In the genomic region with DNA sequence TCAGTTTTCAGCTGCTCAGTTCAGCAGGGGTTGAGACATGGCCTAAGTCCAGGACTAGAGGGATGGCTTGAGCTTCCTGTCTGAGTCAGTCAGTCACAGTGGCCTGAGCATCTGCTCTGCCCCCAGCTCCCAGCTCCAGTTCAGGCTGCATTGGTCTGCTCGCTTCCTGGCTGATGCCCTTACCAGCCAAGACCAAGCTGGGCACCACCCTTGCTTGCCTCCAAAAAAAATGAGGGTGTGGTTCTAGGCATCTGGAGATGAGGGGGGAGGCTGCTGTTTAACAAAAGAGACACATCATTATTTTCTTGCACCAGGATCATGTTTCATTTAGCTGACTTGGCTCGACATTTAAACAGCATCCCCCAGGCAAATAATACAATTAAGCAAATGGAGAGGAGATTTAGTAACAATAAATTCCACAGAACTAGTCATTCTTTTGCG, we compare ENCODE assay signal across 10 cellular contexts.
DNase-seq lines count a peak whose midpoint lies in the region; TF ChIP-seq lines count a peak whose summit lies in the region.
"Had no signal": no experiment of that assay in that cellular context is flagged by ENCODE, and none has a peak within 500 bp of the region (broad histone marks: within the 10 kb centered on the region; RNA-seq: fewer than 3 reads in every experiment).

No MANE protein-coding gene starts in this region.

- DNase-seq in DMS 273 (lab: John Stamatoyannopoulos, UW; ENCODE audit: unreplicated experiment) (peak; percentile 26), DMS 273 treated with DMSO at 0.1 percent for 48 hours (lab: John Stamatoyannopoulos, UW) (no peak), NCI-H69 (lab: John Stamatoyannopoulos, UW) (peak; percentile 94), epithelial cell of proximal tubule (ENCODE audit: low read depth) (peak; percentile 78), skeletal muscle cell (ENCODE audit: low read depth) (peak; percentile 75), superior temporal gyrus (ENCODE audit: extremely low spot score) (no peak), posterior cingulate gyrus (no peak)
- no peak for DNase-seq in stimulated activated CD4-positive, alpha-beta T cell treated with anti-CD3 and anti-CD28 coated beads, Interleukin-15, amount 100 ng/mL, for 24 hours
- DNase-seq: activated naive CD4-positive, alpha-beta T cell treated with anti-CD3 and anti-CD28 coated beads, Interleukin-2, amount 10 ng/mL, durations not matched to agents 7 days and 5 days; lower lobe of right lung had no signal

- H3K4me3 ChIP-seq in epithelial cell of proximal tubule (ENCODE audit: low read depth, low read length) (no peak overlapping the region), skeletal muscle cell (ENCODE audit: low read depth, low read length) (no peak overlapping the region)
- H3K4me3 ChIP-seq: lower lobe of right lung had no signal

- TF ChIP-seq CTCF in epithelial cell of proximal tubule (conservative IDR thresholded peaks at IDR 0.05; ENCODE audit: low read depth, low read length) = no peak

- intact Hi-C loops in posterior cingulate gyrus (cut with DNase I) = no loop called here

Comparison
In these comparisons a context has a peak if more than half of its experiments do, and no peak if none do; other contexts are left out.
1. DNase-seq: peak in DMS 273 (single experiment), NCI-H69 (single experiment), epithelial cell of proximal tubule (single experiment) and skeletal muscle cell (single experiment); none in DMS 273 treated with DMSO at 0.1 percent for 48 hours (single experiment), stimulated activated CD4-positive, alpha-beta T cell treated with anti-CD3 and anti-CD28 coated beads, Interleukin-15, amount 100 ng/mL, for 24 hours (single experiment), superior temporal gyrus (single experiment) and posterior cingulate gyrus (0 of 10).